Comparison of ENCODE assay signal across 1 cellular context in the genomic region with DNA sequence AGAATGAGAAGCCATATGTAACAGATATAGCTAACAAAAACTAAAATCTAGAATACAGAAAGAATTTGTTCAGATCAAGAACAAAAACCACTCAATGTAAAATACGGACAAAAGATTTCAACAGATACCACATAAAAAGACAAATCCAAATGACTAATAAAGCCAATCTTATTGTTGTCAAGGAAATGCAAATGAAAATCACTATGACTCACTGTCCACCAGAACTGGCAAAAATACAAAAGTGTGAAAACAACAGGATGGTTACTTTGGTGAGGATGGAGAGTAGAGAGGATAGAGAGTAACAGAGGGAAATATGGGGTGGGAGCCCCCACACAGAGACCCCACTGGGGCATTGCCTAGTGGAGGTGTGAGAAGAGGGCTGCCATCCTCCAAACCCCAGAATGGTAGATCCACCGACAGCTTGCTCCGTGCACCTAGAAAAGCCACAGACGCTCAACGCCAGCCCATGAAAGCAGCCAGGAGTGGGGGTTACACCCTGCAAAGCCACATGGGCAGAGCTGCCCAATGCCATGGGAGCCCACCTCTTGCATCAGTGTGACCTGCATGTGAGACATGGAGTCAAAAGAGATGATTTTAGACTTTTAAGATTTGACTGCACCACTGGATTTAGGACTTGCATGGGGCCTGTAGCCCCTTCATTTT.
TF ChIP-seq lines count a peak whose summit lies in the region.

No MANE protein-coding gene starts in this region.

TF ChIP-seq in K562, 482 proteins besides CTCF, POLR2A, EP300 and RAD21:
- TF ChIP-seq NFYB (IDR thresholded peaks at IDR 0.05; ENCODE audit: extremely low read depth, insufficient read length): no peak
- no peak for TF ChIP-seq MECOM (CRISPR knock-in tag; IDR thresholded peaks at IDR 0.05)
- TF ChIP-seq RFX1 (IDR thresholded peaks at IDR 0.05): peak; percentile 30; the same call in 1 of the 2 replicates
- no peak for TF ChIP-seq POLR3A (IDR thresholded peaks at IDR 0.05; ENCODE audit: borderline replicate concordance, extremely low read depth, insufficient read depth, insufficient read length)
- TF ChIP-seq FOS (IDR thresholded peaks at IDR 0.05; ENCODE audit: extremely low read depth, insufficient read length): no peak
- TF ChIP-seq MEF2A (IDR thresholded peaks at IDR 0.05; ENCODE audit: control insufficient read depth, low read depth, low read length): no peak
- TF ChIP-seq ARNT (IDR thresholded peaks at IDR 0.05): no peak
- TF ChIP-seq, protein P1, sequence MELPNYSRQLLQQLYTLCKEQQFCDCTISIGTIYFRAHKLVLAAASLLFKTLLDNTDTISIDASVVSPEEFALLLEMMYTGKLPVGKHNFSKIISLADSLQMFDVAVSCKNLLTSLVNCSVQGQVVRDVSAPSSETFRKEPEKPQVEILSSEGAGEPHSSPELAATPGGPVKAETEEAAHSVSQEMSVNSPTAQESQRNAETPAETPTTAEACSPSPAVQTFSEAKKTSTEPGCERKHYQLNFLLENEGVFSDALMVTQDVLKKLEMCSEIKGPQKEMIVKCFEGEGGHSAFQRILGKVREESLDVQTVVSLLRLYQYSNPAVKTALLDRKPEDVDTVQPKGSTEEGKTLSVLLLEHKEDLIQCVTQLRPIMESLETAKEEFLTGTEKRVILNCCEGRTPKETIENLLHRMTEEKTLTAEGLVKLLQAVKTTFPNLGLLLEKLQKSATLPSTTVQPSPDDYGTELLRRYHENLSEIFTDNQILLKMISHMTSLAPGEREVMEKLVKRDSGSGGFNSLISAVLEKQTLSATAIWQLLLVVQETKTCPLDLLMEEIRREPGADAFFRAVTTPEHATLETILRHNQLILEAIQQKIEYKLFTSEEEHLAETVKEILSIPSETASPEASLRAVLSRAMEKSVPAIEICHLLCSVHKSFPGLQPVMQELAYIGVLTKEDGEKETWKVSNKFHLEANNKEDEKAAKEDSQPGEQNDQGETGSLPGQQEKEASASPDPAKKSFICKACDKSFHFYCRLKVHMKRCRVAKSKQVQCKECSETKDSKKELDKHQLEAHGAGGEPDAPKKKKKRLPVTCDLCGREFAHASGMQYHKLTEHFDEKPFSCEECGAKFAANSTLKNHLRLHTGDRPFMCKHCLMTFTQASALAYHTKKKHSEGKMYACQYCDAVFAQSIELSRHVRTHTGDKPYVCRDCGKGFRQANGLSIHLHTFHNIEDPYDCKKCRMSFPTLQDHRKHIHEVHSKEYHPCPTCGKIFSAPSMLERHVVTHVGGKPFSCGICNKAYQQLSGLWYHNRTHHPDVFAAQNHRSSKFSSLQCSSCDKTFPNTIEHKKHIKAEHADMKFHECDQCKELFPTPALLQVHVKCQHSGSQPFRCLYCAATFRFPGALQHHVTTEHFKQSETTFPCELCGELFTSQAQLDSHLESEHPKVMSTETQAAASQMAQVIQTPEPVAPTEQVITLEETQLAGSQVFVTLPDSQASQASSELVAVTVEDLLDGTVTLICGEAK (IDR thresholded peaks at IDR 0.05): peak; percentile 34; the same call in 1 of the 2 replicates
- TF ChIP-seq, protein P1 (CRISPR knock-in tag; IDR thresholded peaks at IDR 0.05): no peak
- peak; percentile 19; the same call in 1 of the 2 replicates for TF ChIP-seq SMARCA4 (IDR thresholded peaks at IDR 0.05)
- no peak for TF ChIP-seq CXXC5 (CRISPR knock-in tag; IDR thresholded peaks at IDR 0.05)
- 0 out of 2 replicates have a peak, but pooled peaks have one; percentile 1 for TF ChIP-seq ZNF589 (CRISPR knock-in tag; IDR thresholded peaks at IDR 0.05; ENCODE audit: low read depth)
- TF ChIP-seq MTA3 (IDR thresholded peaks at IDR 0.05; ENCODE audit: borderline replicate concordance): no peak
- no peak for TF ChIP-seq MCM3 (IDR thresholded peaks at IDR 0.05)
- TF ChIP-seq ETS2 (tag; IDR thresholded peaks at IDR 0.05; ENCODE audit: borderline replicate concordance, poor library complexity, severe bottlenecking): no peak
- no peak for TF ChIP-seq ZNF668 (CRISPR knock-in tag; IDR thresholded peaks at IDR 0.05)
- no peak for TF ChIP-seq GATAD2A (IDR thresholded peaks at IDR 0.05)
- TF ChIP-seq TEAD1 (CRISPR knock-in tag; IDR thresholded peaks at IDR 0.05): no peak
- TF ChIP-seq, protein P2, sequence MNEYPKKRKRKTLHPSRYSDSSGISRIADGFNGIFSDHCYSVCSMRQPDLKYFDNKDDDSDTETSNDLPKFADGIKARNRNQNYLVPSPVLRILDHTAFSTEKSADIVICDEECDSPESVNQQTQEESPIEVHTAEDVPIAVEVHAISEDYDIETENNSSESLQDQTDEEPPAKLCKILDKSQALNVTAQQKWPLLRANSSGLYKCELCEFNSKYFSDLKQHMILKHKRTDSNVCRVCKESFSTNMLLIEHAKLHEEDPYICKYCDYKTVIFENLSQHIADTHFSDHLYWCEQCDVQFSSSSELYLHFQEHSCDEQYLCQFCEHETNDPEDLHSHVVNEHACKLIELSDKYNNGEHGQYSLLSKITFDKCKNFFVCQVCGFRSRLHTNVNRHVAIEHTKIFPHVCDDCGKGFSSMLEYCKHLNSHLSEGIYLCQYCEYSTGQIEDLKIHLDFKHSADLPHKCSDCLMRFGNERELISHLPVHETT (CRISPR knock-in tag; conservative IDR thresholded peaks at IDR 0.05 in 1 of 2, IDR thresholded peaks at IDR 0.05 in 1 of 2): no peak
- TF ChIP-seq, protein P3, sequence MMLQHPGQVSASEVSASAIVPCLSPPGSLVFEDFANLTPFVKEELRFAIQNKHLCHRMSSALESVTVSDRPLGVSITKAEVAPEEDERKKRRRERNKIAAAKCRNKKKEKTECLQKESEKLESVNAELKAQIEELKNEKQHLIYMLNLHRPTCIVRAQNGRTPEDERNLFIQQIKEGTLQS (IDR thresholded peaks at IDR 0.05): 0 out of 2 replicates have a peak, but pooled peaks have one; percentile 14
- TF ChIP-seq, protein P3 (CRISPR knock-in tag; conservative IDR thresholded peaks at IDR 0.05): no peak
- no peak for TF ChIP-seq SREBF2 (CRISPR knock-in tag; IDR thresholded peaks at IDR 0.05)
- TF ChIP-seq PML (IDR thresholded peaks at IDR 0.05; ENCODE audit: low read length): no peak
- TF ChIP-seq MED1 (CRISPR knock-in tag; IDR thresholded peaks at IDR 0.05; ENCODE audit: borderline replicate concordance): no peak
- TF ChIP-seq ZBTB7A (IDR thresholded peaks at IDR 0.05; ENCODE audit: borderline replicate concordance, control insufficient read depth, low read depth, low read length): 0 out of 2 replicates have a peak, but pooled peaks have one; percentile 21
- TF ChIP-seq ASH1L (IDR thresholded peaks at IDR 0.05; ENCODE audit: borderline replicate concordance, low read depth, partially characterized antibody): no peak
- no peak for TF ChIP-seq RBM34 (IDR thresholded peaks at IDR 0.05; ENCODE audit: borderline replicate concordance, insufficient read depth, low read length)
- TF ChIP-seq HMG20B (CRISPR knock-in tag; IDR thresholded peaks at IDR 0.05): no peak
- no peak for TF ChIP-seq ZNF780A (CRISPR knock-in tag; IDR thresholded peaks at IDR 0.05)
- TF ChIP-seq WHSC1 (IDR thresholded peaks at IDR 0.05; ENCODE audit: low read length): no peak
- TF ChIP-seq MIER1 (IDR thresholded peaks at IDR 0.05; ENCODE audit: low read depth): no peak
- TF ChIP-seq SRF (CRISPR knock-in tag; IDR thresholded peaks at IDR 0.05): 0 out of 4 replicates have a peak, but pooled peaks of 1 of the 2 experiments have one; percentile 21
- no peak for TF ChIP-seq DIDO1 (tag; IDR thresholded peaks at IDR 0.05; ENCODE audit: low read depth)
- TF ChIP-seq ZNF444 (CRISPR knock-in tag; IDR thresholded peaks at IDR 0.05): no peak
- peak; percentile 62; the same call in 1 of the 2 replicates for TF ChIP-seq FOSL1 (tag; conservative IDR thresholded peaks at IDR 0.05)
- no peak for TF ChIP-seq SNRNP70 (optimal IDR thresholded peaks at IDR 0.05; ENCODE audit: low read depth, low read length)
